Comparison of ENCODE assay signal across 1 cellular context in the genomic region with DNA sequence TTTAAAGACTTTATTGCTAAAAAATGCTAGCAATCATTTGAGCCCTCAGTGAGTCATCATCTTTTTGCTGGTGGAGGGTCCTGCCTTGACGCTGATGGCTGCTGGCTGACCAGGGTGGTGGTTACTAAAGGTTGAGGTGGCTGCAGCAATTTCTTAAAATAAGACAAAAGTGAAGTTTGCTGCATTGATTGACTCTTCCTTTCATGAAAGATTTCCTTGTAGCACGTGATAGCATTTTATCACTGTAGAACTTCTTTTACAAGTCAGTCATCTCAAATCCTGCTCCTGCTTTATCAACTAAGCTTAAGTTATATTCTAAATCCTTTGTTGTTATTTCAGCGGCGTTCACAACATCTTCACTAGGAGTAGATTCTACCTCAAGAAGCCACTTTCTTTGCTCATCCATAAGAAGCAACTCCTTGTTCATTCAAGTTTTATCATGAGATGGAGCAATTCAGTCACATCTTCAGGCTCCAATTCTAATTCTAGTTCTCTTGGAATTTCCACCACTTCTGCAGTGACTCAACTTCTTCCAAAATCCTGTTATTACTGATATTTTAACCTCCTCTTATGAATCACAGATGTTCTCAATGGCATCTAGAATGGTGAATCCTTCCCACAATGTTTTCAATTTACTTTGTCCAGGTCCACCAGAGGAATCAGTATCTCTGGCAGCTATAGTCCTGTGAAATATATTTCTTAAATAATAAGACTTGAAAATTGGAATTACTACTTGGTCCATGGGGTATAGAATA.
TF ChIP-seq lines count a peak whose summit lies in the region.

No MANE protein-coding gene starts in this region.

TF ChIP-seq in H1, 55 proteins besides CTCF, POLR2A, EP300 and RAD21:
- TF ChIP-seq TEAD4 (IDR thresholded peaks at IDR 0.05; ENCODE audit: low read depth, low read length): no peak
- no peak for TF ChIP-seq BCL11A (IDR thresholded peaks at IDR 0.05; ENCODE audit: low read depth in 2 of 2, low read length in 2 of 2)
- TF ChIP-seq KDM1A (IDR thresholded peaks at IDR 0.05; ENCODE audit: borderline replicate concordance, low read length): no peak
